Comparison of ENCODE assay signal across 11 cellular contexts in the genomic region with DNA sequence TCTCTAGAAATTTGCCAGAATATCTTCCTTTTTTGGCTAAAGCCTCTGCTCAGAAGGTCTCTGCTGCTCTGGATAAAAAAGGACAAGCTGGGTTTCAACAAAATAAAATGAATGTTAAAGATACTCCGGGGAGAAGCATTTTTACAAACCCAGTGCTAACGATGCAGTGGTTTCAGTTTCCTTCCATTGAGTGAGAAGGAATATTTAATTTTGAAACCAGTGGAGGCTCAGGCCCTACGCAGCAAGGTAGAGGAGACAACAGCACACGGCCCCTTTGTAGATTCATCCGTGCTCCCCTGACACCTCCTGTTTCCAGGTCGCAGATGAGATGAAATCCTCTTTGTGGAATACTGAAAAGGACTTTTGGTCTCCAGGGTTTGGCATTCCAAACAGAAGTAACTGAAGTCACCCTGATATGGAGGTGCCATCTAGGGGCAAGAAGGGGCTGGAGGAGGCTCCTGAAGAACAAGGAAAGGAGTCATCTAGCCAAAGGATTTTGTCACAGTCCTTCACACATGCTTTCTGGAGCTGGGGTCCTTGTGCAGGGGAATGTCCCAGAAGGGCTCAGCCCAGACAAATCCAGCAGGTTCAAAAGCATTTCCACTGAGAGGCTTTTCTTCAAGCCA.
A peak's percentile ranks its signal among the peaks of the same experiment; 100 is the strongest.
DNase-seq lines count a peak whose midpoint lies in the region; ATAC-seq and TF ChIP-seq lines count a peak whose summit lies in the region.
"Had no signal": no experiment of that assay in that cellular context is flagged by ENCODE, and none has a peak within 500 bp of the region (broad histone marks: within the 10 kb centered on the region; RNA-seq: fewer than 3 reads in every experiment).

No MANE protein-coding gene starts in this region.

- no peaks in the 10 kb centered on the region for H3K4me1 ChIP-seq in PC-3 (ENCODE audit: insufficient read depth, low read length)

- DNase-seq in G401 (ENCODE audit: low spot score): peak; percentile 54
- peak; percentile 23 for DNase-seq in PC-3
- DNase-seq in fibroblast of mammary gland (ENCODE audit: low read depth): peak; percentile 15
- no peak for DNase-seq in retinal pigment epithelial cell (ENCODE audit: low read depth)
- no peak for DNase-seq in NCI-H446 treated with DMSO at 0.1 percent for 48 hours (lab: John Stamatoyannopoulos, UW)
- DNase-seq in GM20000 (ENCODE audit: low spot score): no peak
- no peak for DNase-seq in GM19240 (ENCODE audit: insufficient read length, low spot score)
- DNase-seq: activated T-cell treated with anti-CD3 and anti-CD28 coated beads, Interleukin-2, amount 50 U/mL, for 24 hours; MG63; T-helper 1 cell had no signal

- intact Hi-C loops in PC-3 (cut with micrococcal nuclease): loop anchor here (1.0 kb wide), 1 partner anchor 241 kb away; no protein-coding TSS in a partner anchor

- no peak overlapping the region for H3K9ac ChIP-seq in PC-3 (ENCODE audit: low read length)

- BruUV-seq in PC-3 (replicated peaks; lab: Mats Ljungman, UMichigan): no TSS peak

- POLR2A ChIA-PET in PC-3 (lab: Charles Lee; ENCODE audit: unreplicated experiment): no interaction called here

- H3K36me3 ChIP-seq in PC-3 (ENCODE audit: low read depth, low read length): no peaks in the 10 kb centered on the region
- H3K36me3 ChIP-seq: MG63 had no signal

- H3K27me3 ChIP-seq in PC-3 (ENCODE audit: low read length): peaks cover 11% of the 10 kb centered on the region; the same call in 1 of the 2 replicates
- H3K27me3 ChIP-seq: MG63 had no signal

- ATAC-seq in PC-3: peak; percentile 46; the same call in 1 of the 2 replicates
- ATAC-seq in HG03354 (IDR thresholded peaks at IDR 0.05; ENCODE audit: poor library complexity, severe bottlenecking, unreplicated experiment): no peak

- no peaks in the 10 kb centered on the region for H3K9me3 ChIP-seq in PC-3 (ENCODE audit: low read length)
- H3K9me3 ChIP-seq: MG63 had no signal

- H4K20me1 ChIP-seq in PC-3 (ENCODE audit: low read length): no peaks in the 10 kb centered on the region

- no peak overlapping the region for H2AFZ ChIP-seq in PC-3 (ENCODE audit: low read length)

- H3K27ac ChIP-seq in PC-3 (ENCODE audit: low read length): no peak overlapping the region

- TF ChIP-seq CTCF in PC-3 (conservative IDR thresholded peaks at IDR 0.05; ENCODE audit: low read depth, low read length) (peak; percentile 45), fibroblast of mammary gland (conservative IDR thresholded peaks at IDR 0.05; ENCODE audit: control insufficient read depth, insufficient read depth, low read depth, low read length) (peak; percentile 10), retinal pigment epithelial cell (conservative IDR thresholded peaks at IDR 0.05; ENCODE audit: low read depth, low read length) (peak; percentile 29), GM20000 (IDR thresholded peaks at IDR 0.05; ENCODE audit: extremely low read depth, missing control alignments) (no peak)

- no peaks in the 10 kb centered on the region for H3F3A ChIP-seq in PC-3 (ENCODE audit: low read length, unreplicated experiment)

- in situ Hi-C loops in G401 (cut with HindIII; ENCODE audit: low sequenced_read_pairs): no loop called here

- H3K79me2 ChIP-seq in PC-3 (ENCODE audit: low read length): no peaks in the 10 kb centered on the region

- no peak overlapping the region for H3K4me3 ChIP-seq in PC-3 (ENCODE audit: low read length)
- no peak overlapping the region for H3K4me3 ChIP-seq in fibroblast of mammary gland (ENCODE audit: control insufficient read depth, low read depth, low read length)
- no peak overlapping the region for H3K4me3 ChIP-seq in retinal pigment epithelial cell (ENCODE audit: low read length)
- H3K4me3 ChIP-seq: MG63 had no signal

- H3K4me2 ChIP-seq in PC-3 (ENCODE audit: low read length): no peak overlapping the region

- CTCF ChIA-PET in PC-3 (lab: Charles Lee): interaction anchor here (0.5 to 0.6 kb wide), 2 partner anchors 242 to 243 kb away, joined by 3 to 5 read pairs; no protein-coding TSS in a partner anchor

- no peaks in the 10 kb centered on the region for H3K9me2 ChIP-seq in PC-3 (replicated peaks; ENCODE audit: low read length)

Comparison
In these comparisons a context has a peak if more than half of its experiments do, and no peak if none do; other contexts are left out.
1. DNase-seq: peak in G401 (single experiment), PC-3 (single experiment) and fibroblast of mammary gland (single experiment); none in retinal pigment epithelial cell (single experiment), NCI-H446 treated with DMSO at 0.1 percent for 48 hours (single experiment), GM20000 (single experiment) and GM19240 (single experiment).